In the genomic region with DNA sequence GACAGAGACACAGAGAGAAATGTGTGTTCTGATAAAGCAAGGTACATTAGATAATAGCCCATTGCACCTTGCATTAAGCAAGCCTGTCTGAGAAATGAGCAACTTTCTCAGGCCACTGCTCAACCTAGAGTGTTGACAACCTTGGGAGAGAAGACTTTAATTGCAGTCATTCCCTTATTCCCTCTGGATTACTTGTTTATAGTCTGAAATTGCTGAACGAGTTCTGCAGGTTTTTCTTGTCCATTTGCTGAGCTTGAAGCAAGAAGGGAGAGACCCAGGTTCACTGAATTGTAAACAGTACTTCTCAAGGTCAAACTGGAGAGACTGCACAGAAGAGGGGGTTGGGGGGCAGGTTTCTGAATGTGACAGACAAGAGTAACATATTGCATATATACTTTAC, we compare ENCODE assay signal across 13 cellular contexts.
DNase-seq lines count a peak whose midpoint lies in the region; FAIRE-seq and TF ChIP-seq lines count a peak whose summit lies in the region.
"Had no signal": no experiment of that assay in that cellular context is flagged by ENCODE, and none has a peak within 500 bp of the region (broad histone marks: within the 10 kb centered on the region; RNA-seq: fewer than 3 reads in every experiment).

No MANE protein-coding gene starts in this region.

- H3K9me3 ChIP-seq in small intestine (ENCODE audit: control insufficient read depth, low read depth), result no peaks in the 10 kb centered on the region

- peak; percentile 3 for DNase-seq in DMS 273 (lab: John Stamatoyannopoulos, UW; ENCODE audit: unreplicated experiment)
- no peak for DNase-seq in DMS 273 treated with DMSO at 0.1 percent for 48 hours (lab: John Stamatoyannopoulos, UW)
- peak; percentile 83 to 87 for DNase-seq in NCI-H526 (lab: John Stamatoyannopoulos, UW)
- DNase-seq in fibroblast of villous mesenchyme (ENCODE audit: low read depth), result peak; percentile 48
- peak; percentile 89 for DNase-seq in small intestine
- no peak for DNase-seq in NCI-H2227 (lab: John Stamatoyannopoulos, UW; ENCODE audit: unreplicated experiment)
- no peak for DNase-seq in T-helper 1 cell
- DNase-seq in activated CD4-positive, alpha-beta memory T cell treated with anti-CD3 and anti-CD28 coated beads for 36 hours, result no peak
- DNase-seq: 8988T; Karpas-422; nucleus accumbens; stimulated activated CD4-positive, alpha-beta T cell treated with anti-CD3 and anti-CD28 coated beads, Interleukin-4, amount 100 ng/mL, for 24 hours had no signal

- H3K27ac ChIP-seq in small intestine (ENCODE audit: low read depth in 1 of 2, low read length in 1 of 2), result peak overlapping the region in 1 of 2 donors; percentile 1

- no peak overlapping the region for H3K4me3 ChIP-seq in fibroblast of villous mesenchyme (ENCODE audit: low read depth, low read length)
- H3K4me3 ChIP-seq in small intestine (ENCODE audit: low read depth in 1 of 2, low read length in 2 of 2), result no peak overlapping the region

- H3K27me3 ChIP-seq in small intestine (ENCODE audit: control insufficient read depth in 2 of 2, insufficient read depth in 2 of 2, low read length in 2 of 2), result no peaks in the 10 kb centered on the region

- no peak for TF ChIP-seq CTCF in fibroblast of villous mesenchyme (IDR thresholded peaks at IDR 0.05; ENCODE audit: insufficient read depth, low read depth, low read length)

- intact Hi-C loops in activated CD4-positive, alpha-beta memory T cell treated with anti-CD3 and anti-CD28 coated beads for 36 hours (cut with micrococcal nuclease), result no loop called here

- no peak for FAIRE-seq in small intestine (lab: Jason Lieb, UNC)
- FAIRE-seq: endometrium had no signal

- no peaks in the 10 kb centered on the region for H3K9me3 Mint-ChIP-seq in activated CD4-positive, alpha-beta memory T cell treated with anti-CD3 and anti-CD28 coated beads for 36 hours

- H3K27ac Mint-ChIP-seq in activated CD4-positive, alpha-beta memory T cell treated with anti-CD3 and anti-CD28 coated beads for 36 hours, result no peak overlapping the region

- no peak overlapping the region for H3K4me3 Mint-ChIP-seq in activated CD4-positive, alpha-beta memory T cell treated with anti-CD3 and anti-CD28 coated beads for 36 hours

- POLR2A ChIA-PET in activated CD4-positive, alpha-beta memory T cell treated with anti-CD3 and anti-CD28 coated beads for 36 hours (lab: Charles Lee), result no interaction called here

- peaks cover 10 to 29% of the 10 kb centered on the region in 2 donors for H3K4me1 ChIP-seq in small intestine (ENCODE audit: control insufficient read depth in 2 of 2, insufficient read depth in 1 of 2, low read depth in 1 of 2, low read length in 1 of 2)

- WGBS in small intestine, 3 donors, result 5 to 17% (median 13%) methylated on average over 1 of the region's 1 CpG

- H3K4me1 Mint-ChIP-seq in activated CD4-positive, alpha-beta memory T cell treated with anti-CD3 and anti-CD28 coated beads for 36 hours (ENCODE audit: low read depth), result peaks cover 47% of the 10 kb centered on the region

- H3K27me3 Mint-ChIP-seq in activated CD4-positive, alpha-beta memory T cell treated with anti-CD3 and anti-CD28 coated beads for 36 hours, result no peaks in the 10 kb centered on the region

- CTCF ChIA-PET in activated CD4-positive, alpha-beta memory T cell treated with anti-CD3 and anti-CD28 coated beads for 36 hours (lab: Charles Lee), result interaction anchor here (1.2 kb wide), 1 partner anchor 41 kb away, joined by 5 read pairs; no protein-coding TSS in a partner anchor

- no peaks in the 10 kb centered on the region for H3K36me3 ChIP-seq in small intestine (ENCODE audit: control insufficient read depth in 2 of 2, insufficient read depth in 2 of 2, low read length in 2 of 2)

- no peaks in the 10 kb centered on the region for H3K36me3 Mint-ChIP-seq in activated CD4-positive, alpha-beta memory T cell treated with anti-CD3 and anti-CD28 coated beads for 36 hours

Comparison
In these comparisons a context has a peak if more than half of its experiments do, and no peak if none do; other contexts are left out.
1. DNase-seq: peak in DMS 273 (single experiment), NCI-H526 (2 of 2), fibroblast of villous mesenchyme (single experiment) and small intestine (single experiment); none in DMS 273 treated with DMSO at 0.1 percent for 48 hours (single experiment), NCI-H2227 (single experiment), T-helper 1 cell (0 of 5) and activated CD4-positive, alpha-beta memory T cell treated with anti-CD3 and anti-CD28 coated beads for 36 hours (single experiment).